Comparison of ENCODE assay signal across 21 cellular contexts in genomic region chr7:112765105-112765504, GRCh38. TPM values are rescaled to one million over a fixed set of nuclear protein-coding genes. Genes with fewer than 3 reads are reported as not detected.
DNase-seq lines count a peak whose midpoint lies in the region; ATAC-seq, FAIRE-seq and TF ChIP-seq lines count a peak whose summit lies in the region.
"Had no signal": no experiment of that assay in that cellular context is flagged by ENCODE, and none has a peak within 500 bp of the region (broad histone marks: within the 10 kb centered on the region; RNA-seq: fewer than 3 reads in every experiment).

No MANE protein-coding gene starts in this region.

- H3K27me3 ChIP-seq in GM12878 (replicated peaks in 1 of 2; ENCODE audit: control insufficient read depth in 2 of 2, insufficient read depth in 2 of 2, low read length in 1 of 2) = no peaks in the 10 kb centered on the region
- H3K27me3 ChIP-seq: Peyer's patch had no signal

- intact Hi-C loops in GM12878 (cut with micrococcal nuclease; ENCODE audit: unreplicated experiment) = no loop called here

- ATAC-seq in activated CD8-positive, alpha-beta memory T cell treated with anti-CD3 and anti-CD28 coated beads, Interleukin-2, amount 10 ng/mL, durations not matched to agents 7 days and 5 days = peak; percentile 39
- ATAC-seq in HG03378 (IDR thresholded peaks at IDR 0.05; ENCODE audit: unreplicated experiment) = peak; percentile 54
- peak; percentile 60 for ATAC-seq in GM12878
- no peak for ATAC-seq in HG02970 (IDR thresholded peaks at IDR 0.05; ENCODE audit: low FRiP score, unreplicated experiment)
- no peak for ATAC-seq in HG03095 (IDR thresholded peaks at IDR 0.05; ENCODE audit: unreplicated experiment)
- ATAC-seq: Right ventricle myocardium inferior had no signal

- no peaks in the 10 kb centered on the region for H4K20me1 ChIP-seq in GM12878 (ENCODE audit: control insufficient read depth, insufficient read depth)

- H3K79me2 ChIP-seq in GM12878 (ENCODE audit: control insufficient read depth, insufficient read depth, low read length) = no peaks in the 10 kb centered on the region

- H3K4me1 ChIP-seq in GM12878 (ENCODE audit: control insufficient read depth, insufficient read depth, low read length) = no peaks in the 10 kb centered on the region
- H3K4me1 ChIP-seq: Peyer's patch had no signal

- TF ChIP-seq EP300 in GM12878 (IDR thresholded peaks at IDR 0.05; ENCODE audit: borderline replicate concordance in 1 of 2, control insufficient read depth in 1 of 2, low read depth in 2 of 2, low read length in 2 of 2) = no peak

- SMC1A ChIA-PET in GM12878 (lab: Charles Lee; ENCODE audit: uncharacterized antibody, unreplicated experiment) = interaction anchor here (1.5 to 1.6 kb wide), 2 partner anchors 10 to 18 kb away, joined by 4 to 5 read pairs; no protein-coding TSS in a partner anchor

- H2AFZ ChIP-seq in GM12878 (ENCODE audit: control insufficient read depth, low read depth, low read length) = no peak overlapping the region

- TF ChIP-seq CTCF in GM12878 (IDR thresholded peaks at IDR 0.05 in 2 of 3, conservative IDR thresholded peaks at IDR 0.05 in 1 of 3; ENCODE audit: control insufficient read depth in 2 of 3, extremely low read depth in 1 of 3, insufficient read depth in 1 of 3, low read depth in 3 of 3, low read length in 3 of 3) = no peak

- H3K27ac ChIP-seq in GM12878 (ENCODE audit: control insufficient read depth, insufficient read depth) = no peak overlapping the region
- H3K27ac ChIP-seq: 22Rv1, Peyer's patch had no signal

- RAD21 ChIA-PET in GM12878 (lab: Charles Lee; ENCODE audit: unreplicated experiment) = interaction anchor here (0.8 to 1.1 kb wide), 2 partner anchors 17 to 25 kb away, joined by 3 read pairs; partner anchors contain the start of gene TMEM168

- no peak for TF ChIP-seq RAD21 in GM12878 (IDR thresholded peaks at IDR 0.05; ENCODE audit: insufficient read depth, low read depth, low read length)

- H3K27me3 Mint-ChIP-seq in activated CD8-positive, alpha-beta memory T cell treated with anti-CD3 and anti-CD28 coated beads, Interleukin-2, amount 10 ng/mL, durations not matched to agents 7 days and 5 days = no peaks in the 10 kb centered on the region
- H3K27me3 Mint-ChIP-seq: IgD-negative memory B cell had no signal

- in situ Hi-C loops in GM12878 (cut with MboI) = no loop called here

- H3K9me3 ChIP-seq in GM12878 (replicated peaks; ENCODE audit: control insufficient read depth, insufficient read depth, low read length) = no peaks in the 10 kb centered on the region; the same call in 1 of the 3 replicates
- H3K9me3 ChIP-seq: Peyer's patch had no signal

- H3K4me1 Mint-ChIP-seq in activated CD8-positive, alpha-beta memory T cell treated with anti-CD3 and anti-CD28 coated beads, Interleukin-2, amount 10 ng/mL, durations not matched to agents 7 days and 5 days = peaks cover 12% of the 10 kb centered on the region

- no peak for DNase-seq in activated CD8-positive, alpha-beta memory T cell treated with anti-CD3 and anti-CD28 coated beads, Interleukin-2, amount 10 ng/mL, durations not matched to agents 7 days and 5 days
- DNase-seq in activated CD8-positive, alpha-beta memory T cell treated with anti-CD3 and anti-CD28 coated beads for 24 hours = no peak
- DNase-seq in GM12878 (ENCODE audit: low read depth, low spot score) = no peak
- no peak for DNase-seq in activated naive CD4-positive, alpha-beta T cell treated with Interleukin-2 at 50 U/mL for 16 hours
- no peak for DNase-seq in cerebellar cortex (ENCODE audit: low spot score)
- DNase-seq: COR-L47; DMS 273 treated with DMSO at 0.1 percent for 48 hours; DND-41; Kasumi-1; NCI-H1092 treated with DMSO at 0.1 percent for 48 hours; NCI-H1694; NCI-H2081 treated with DMSO at 0.1 percent for 48 hours; NK-92 treated with Interleukin-12 subunit alpha and Interleukin-12 subunit beta, amount 100 ng/mL, for 24 hours; Peyer's patch had no signal

- BruUV-seq in GM12878 (replicated peaks; lab: Mats Ljungman, UMichigan) = no TSS peak

- FAIRE-seq in GM12878 (lab: Jason Lieb, UNC) = no peak
- FAIRE-seq: H54 had no signal

- POLR2A ChIA-PET in GM12878 (lab: Charles Lee) = no interaction called here

- CTCF ChIA-PET in activated CD8-positive, alpha-beta memory T cell treated with anti-CD3 and anti-CD28 coated beads, Interleukin-2, amount 10 ng/mL, durations not matched to agents 7 days and 5 days (lab: Charles Lee) = no interaction called here
- CTCF ChIA-PET in GM12878 (lab: Yijun Ruan, JAX) = interaction anchor here (0.8 kb wide), 1 partner anchor 10 kb away, joined by 3 read pairs; no protein-coding TSS in a partner anchor

- H3K9me3 Mint-ChIP-seq in activated CD8-positive, alpha-beta memory T cell treated with anti-CD3 and anti-CD28 coated beads, Interleukin-2, amount 10 ng/mL, durations not matched to agents 7 days and 5 days (ENCODE audit: low read depth) = no peaks in the 10 kb centered on the region
- H3K9me3 Mint-ChIP-seq: IgD-negative memory B cell had no signal

- H3K36me3 ChIP-seq in GM12878 (ENCODE audit: control insufficient read depth in 2 of 2, insufficient read depth in 2 of 2, low read length in 1 of 2) = peaks cover 0 to 3% of the 10 kb centered on the region in 2 experiments; a peak in 1 of 4 replicates
- H3K36me3 ChIP-seq: Peyer's patch had no signal

- H3K9ac ChIP-seq in GM12878 (ENCODE audit: control insufficient read depth, insufficient read depth, low read length) = no peak overlapping the region

- TF ChIP-seq POLR2A in GM12878 (IDR thresholded peaks at IDR 0.05; ENCODE audit: low read depth, low read length) = no peak

- no peak overlapping the region for H3K4me2 ChIP-seq in GM12878 (ENCODE audit: control insufficient read depth, insufficient read depth)

- H3K27ac Mint-ChIP-seq in activated CD8-positive, alpha-beta memory T cell treated with anti-CD3 and anti-CD28 coated beads, Interleukin-2, amount 10 ng/mL, durations not matched to agents 7 days and 5 days = peak overlapping the region; percentile 36

- peaks cover 24% of the 10 kb centered on the region for H3K36me3 Mint-ChIP-seq in activated CD8-positive, alpha-beta memory T cell treated with anti-CD3 and anti-CD28 coated beads, Interleukin-2, amount 10 ng/mL, durations not matched to agents 7 days and 5 days

- no peak overlapping the region for H3K4me3 Mint-ChIP-seq in activated CD8-positive, alpha-beta memory T cell treated with anti-CD3 and anti-CD28 coated beads, Interleukin-2, amount 10 ng/mL, durations not matched to agents 7 days and 5 days

- H3K4me3 ChIP-seq in GM12878 = no peak overlapping the region
- H3K4me3 ChIP-seq: Peyer's patch had no signal

- 100% methylated on average over 1 of the region's 1 CpG for WGBS in GM12878 (ENCODE audit: insufficient coverage, insufficient replicate concordance, low lambda C conversion rate, missing lambda C conversion rate)

TF ChIP-seq in GM12878, 131 proteins besides CTCF, POLR2A, EP300 and RAD21:
- peak; percentile 29; the same call in 1 of the 2 replicates for TF ChIP-seq PKNOX1 (IDR thresholded peaks at IDR 0.05)
- TF ChIP-seq FOXM1 (IDR thresholded peaks at IDR 0.05; ENCODE audit: low read depth, low read length) = no peak

RNA-seq across cellular contexts. Expression of gene TMEM168, which starts 25.1 kb away (rescaled TPM):
- 10 to 100 TPM; 14.8 to 18.0 TPM for total RNA-seq in activated CD8-positive, alpha-beta memory T cell treated with anti-CD3 and anti-CD28 coated beads, Interleukin-2, amount 10 ng/mL, durations not matched to agents 7 days and 5 days
- 91.4 and 101 TPM in 2 replicates for total RNA-seq in GM12878 (2013; cell fraction: nucleolus; rRNA removed)
- 14.5 and 22.2 TPM in 2 replicates for total RNA-seq in GM12878 (2014; rRNA removed)
- total RNA-seq in GM12878 (2014; rRNA removed; fragmentation: Illumina TruSeq; extraction: Trizol) = 19.5 and 19.6 TPM in 2 replicates
- total RNA-seq in GM12878 (2021) = 18.5 and 20.2 TPM in 2 replicates
- polyA plus RNA-seq in GM12878 (2011; ENCODE audit: low read depth) = 7.3 TPM
- 44.2 and 55.9 TPM in 2 replicates for polyA plus RNA-seq in GM12878 (2011; rRNA removed)
- polyA plus RNA-seq in GM12878 (2011; cell fraction: cytosol; rRNA removed) = 22.8 and 29.3 TPM in 2 replicates
- 32.3 and 39.7 TPM in 2 replicates for polyA plus RNA-seq in GM12878 (2011; cell fraction: nucleus; rRNA removed)
- polyA plus RNA-seq in GM12878 (2012) = 11.5 and 13.3 TPM in 2 replicates
- 19.9 and 20.8 TPM in 2 replicates for polyA plus RNA-seq in GM12878 (2014; fragmentation: Illumina TruSeq; extraction: Trizol)
- 10 to 100 TPM in 1 of 2 experiments, 1 to 10 TPM in 1; 9.1 to 14.4 TPM for polyA plus RNA-seq in GM12878 (2014; fragmentation: Nextera tagmentation; extraction: Ambion mirVana)
- 17.3 and 19.8 TPM in 2 replicates for polyA plus RNA-seq in GM12878 (2014; rRNA removed)
- polyA plus RNA-seq in GM12878 (2016; fragmentation: Nextera tagmentation; extraction: Ambion mirVana) = 10 to 100 TPM; 21.0 to 23.3 TPM
- polyA minus RNA-seq in GM12878 (2011; rRNA and poly(A)+ RNA removed) = 32.1 and 38.7 TPM in 2 replicates
- polyA minus RNA-seq in GM12878 (2011; cell fraction: cytosol; rRNA and poly(A)+ RNA removed) = 13.0 and 14.2 TPM in 2 replicates
- 14.4 and 22.2 TPM in 2 replicates for polyA minus RNA-seq in GM12878 (2011; cell fraction: nucleus; rRNA and poly(A)+ RNA removed)

Comparison
In these comparisons a context has a peak if more than half of its experiments do, and no peak if none do; other contexts are left out.
1. ATAC-seq: peak in activated CD8-positive, alpha-beta memory T cell treated with anti-CD3 and anti-CD28 coated beads, Interleukin-2, amount 10 ng/mL, durations not matched to agents 7 days and 5 days (single experiment), HG03378 (single experiment) and GM12878 (single experiment); none in HG02970 (single experiment) and HG03095 (single experiment).